ENCODE assay signal across 15 cellular contexts in the genomic region with DNA sequence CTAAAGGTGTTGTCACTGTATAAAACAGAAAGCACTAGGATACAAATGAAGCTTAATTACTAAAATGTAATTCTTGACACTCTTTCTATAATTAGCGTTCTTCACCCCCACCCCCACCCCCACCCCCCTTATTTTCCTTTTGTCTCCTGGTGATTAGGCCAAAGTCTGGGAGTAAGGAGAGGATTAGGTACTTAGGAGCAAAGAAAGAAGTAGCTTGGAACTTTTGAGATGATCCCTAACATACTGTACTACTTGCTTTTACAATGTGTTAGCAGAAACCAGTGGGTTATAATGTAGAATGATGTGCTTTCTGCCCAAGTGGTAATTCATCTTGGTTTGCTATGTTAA. TPM values are rescaled to one million over a fixed set of nuclear protein-coding genes. Genes with fewer than 3 reads are reported as not detected.
DNase-seq lines count a peak whose midpoint lies in the region; ATAC-seq and TF ChIP-seq lines count a peak whose summit lies in the region.
"Had no signal": no experiment of that assay in that cellular context is flagged by ENCODE, and none has a peak within 500 bp of the region (broad histone marks: within the 10 kb centered on the region; RNA-seq: fewer than 3 reads in every experiment).

No MANE protein-coding gene starts in this region.

- ATAC-seq in CD4-positive, alpha-beta T cell (ENCODE audit: poor library complexity) = no peak
- ATAC-seq in SK-N-SH treated with all-trans-retinoic acid at 6 μM for 48 hours (peak; percentile 56), HG03442 (IDR thresholded peaks at IDR 0.05; ENCODE audit: unreplicated experiment) (no peak)

- H3K27ac Mint-ChIP-seq in CD4-positive, alpha-beta T cell = peak overlapping the region; percentile 20
- H3K27ac Mint-ChIP-seq: activated naive CD8-positive, alpha-beta T cell treated with anti-CD3 and anti-CD28 coated beads, Interleukin-2, amount 10 ng/mL, durations not matched to agents 7 days and 5 days; nephron progenitor cell had no signal

- H3K4me1 Mint-ChIP-seq in CD4-positive, alpha-beta T cell (ENCODE audit: low read depth) = peaks cover 16% of the 10 kb centered on the region

- peaks cover 7 to 17% of the 10 kb centered on the region in 2 experiments for H3K36me3 ChIP-seq in HEK293 (ENCODE audit: control insufficient read depth in 2 of 2, insufficient read depth in 1 of 2, low read length in 2 of 2)

- no peak overlapping the region for H3K27ac ChIP-seq in CD4-positive, alpha-beta T cell (ENCODE audit: low read depth, low read length)
- H3K27ac ChIP-seq in HEK293 (ENCODE audit: extremely low read depth, low read depth, low read length) = no peak overlapping the region
- H3K27ac ChIP-seq: dorsolateral prefrontal cortex, psoas muscle, testis had no signal

- POLR2A ChIA-PET in CD4-positive, alpha-beta T cell (lab: Charles Lee) = no interaction called here
- POLR2A ChIA-PET in HEK293 (lab: Yijun Ruan, JAX) = no interaction called here

- H3K9me3 Mint-ChIP-seq in CD4-positive, alpha-beta T cell = no peaks in the 10 kb centered on the region
- H3K9me3 Mint-ChIP-seq: activated naive CD8-positive, alpha-beta T cell treated with anti-CD3 and anti-CD28 coated beads, Interleukin-2, amount 10 ng/mL, durations not matched to agents 7 days and 5 days had no signal

- TF ChIP-seq CTCF in CD4-positive, alpha-beta T cell (IDR thresholded peaks at IDR 0.05) = no peak
- TF ChIP-seq CTCF in HEK293 (tag by site-specific recombination; IDR thresholded peaks at IDR 0.05) = no peak

- CTCF ChIA-PET in CD4-positive, alpha-beta T cell (lab: Charles Lee) = interaction anchor here (0.8 to 1.6 kb wide), 7 partner anchors 8 to 561 kb away, joined by 3 to 7 read pairs (median 3); partner anchors contain the start of gene RNF14
- CTCF ChIA-PET in HEK293 (lab: Yijun Ruan, JAX) = interaction anchor here (0.6 to 3.8 kb wide), 17 partner anchors 15 to 550 kb away, joined by 3 to 29 read pairs (median 4); no protein-coding TSS in a partner anchor

- intact Hi-C loops in CD4-positive, alpha-beta T cell (cut with DNase I, micrococcal nuclease) = loop anchor here (1.0 to 10.0 kb wide), 9 partner anchors 170 to 712 kb away; partner anchors contain the start of gene SPRY4 (in 1 of the 2)

- H3K4me1 ChIP-seq in HEK293 (ENCODE audit: control insufficient read depth, insufficient read depth, low read length) = peaks cover 7% of the 10 kb centered on the region
- H3K4me1 ChIP-seq: psoas muscle, testis had no signal

- H3K36me3 Mint-ChIP-seq in CD4-positive, alpha-beta T cell (ENCODE audit: low read depth) = peaks cover 75% of the 10 kb centered on the region

- H3K27me3 ChIP-seq in CD4-positive, alpha-beta T cell (ENCODE audit: control insufficient read depth, insufficient read depth, low read length) = no peaks in the 10 kb centered on the region
- H3K27me3 ChIP-seq: dorsolateral prefrontal cortex, MG63, testis had no signal

- no peaks in the 10 kb centered on the region for H3K27me3 Mint-ChIP-seq in CD4-positive, alpha-beta T cell
- H3K27me3 Mint-ChIP-seq: activated naive CD8-positive, alpha-beta T cell treated with anti-CD3 and anti-CD28 coated beads, Interleukin-2, amount 10 ng/mL, durations not matched to agents 7 days and 5 days had no signal

- no peak overlapping the region for H3K4me3 Mint-ChIP-seq in CD4-positive, alpha-beta T cell
- H3K4me3 Mint-ChIP-seq: activated naive CD8-positive, alpha-beta T cell treated with anti-CD3 and anti-CD28 coated beads, Interleukin-2, amount 10 ng/mL, durations not matched to agents 7 days and 5 days; nephron progenitor cell had no signal

- H3K9me3 ChIP-seq in CD4-positive, alpha-beta T cell (ENCODE audit: control insufficient read depth, low read length) = no peaks in the 10 kb centered on the region
- H3K9me3 ChIP-seq in HEK293 (ENCODE audit: control insufficient read depth, insufficient read depth, low read depth, low read length) = no peaks in the 10 kb centered on the region
- H3K9me3 ChIP-seq: MG63, psoas muscle, testis had no signal

- H3K4me3 ChIP-seq in HEK293 (ENCODE audit: low read depth, low read length) = no peak overlapping the region
- H3K4me3 ChIP-seq: dorsolateral prefrontal cortex, MG63, psoas muscle, testis had no signal

- DNase-seq in CD4-positive, alpha-beta T cell = no peak
- peak; percentile 85 for DNase-seq in iPS DF 19.7 (ENCODE audit: low read depth, low spot score)
- DNase-seq in H4 (ENCODE audit: low spot score) = no peak
- no peak for DNase-seq in NCI-H748 treated with DMSO at 0.1 percent for 48 hours (lab: John Stamatoyannopoulos, UW)
- DNase-seq in HPDE6-E6E7 (ENCODE audit: extremely low spot score) = no peak
- DNase-seq: activated naive CD8-positive, alpha-beta T cell treated with anti-CD3 and anti-CD28 coated beads, Interleukin-2, amount 10 ng/mL, durations not matched to agents 7 days and 5 days; kidney; psoas muscle had no signal

TF ChIP-seq in HEK293, 187 proteins besides CTCF, POLR2A, EP300 and RAD21:
- TF ChIP-seq YY1 (tag by site-specific recombination; IDR thresholded peaks at IDR 0.05) (no peak), ZBTB48 (tag by site-specific recombination; IDR thresholded peaks at IDR 0.05) (peak; percentile 80; the same call in 1 of the 2 replicates)
TF ChIP-seq in HEK293: peak in this region for 1.

TF ChIP-seq in SK-N-SH treated with all-trans-retinoic acid at 6 μM for 48 hours, 23 proteins besides CTCF, POLR2A, EP300 and RAD21:
- TF ChIP-seq TOX (CRISPR knock-in tag; IDR thresholded peaks at IDR 0.05; ENCODE audit: borderline replicate concordance) (no peak), ZNF8 (CRISPR knock-in tag; IDR thresholded peaks at IDR 0.05) (no peak)

RNA-seq across cellular contexts. Expression of gene NDFIP1, which starts 43.8 kb away (rescaled TPM):
- total RNA-seq in CD4-positive, alpha-beta T cell = 100 to 1,000 TPM; 185 to 192 TPM
- 42.6 and 44.5 TPM in 2 replicates for total RNA-seq in H4 (2014; rRNA removed; shearing (Covaris generic))
